Comparison of ENCODE assay signal across 29 cellular contexts in the genomic region with DNA sequence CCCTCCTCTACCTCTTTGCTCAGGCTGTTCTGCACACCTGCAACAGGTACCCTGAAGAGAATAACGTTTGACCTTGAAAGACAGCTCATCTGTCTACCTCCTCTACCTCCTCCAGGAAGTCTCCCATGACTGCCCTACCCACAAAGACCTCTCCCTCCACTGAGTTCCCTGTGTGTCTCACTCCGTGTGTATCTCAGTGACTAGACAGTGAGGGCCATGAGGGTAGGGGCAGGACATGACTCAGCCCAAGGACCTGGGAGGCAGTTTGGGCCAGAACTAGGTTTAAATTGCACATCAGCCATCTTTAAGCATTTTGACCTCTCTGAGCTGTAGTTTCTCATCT.
"Had no signal": no experiment of that assay in that cellular context is flagged by ENCODE, and none has a peak within 500 bp of the region (broad histone marks: within the 10 kb centered on the region; RNA-seq: fewer than 3 reads in every experiment).

No MANE protein-coding gene starts in this region.

- H3K4me3 ChIP-seq: breast epithelium, left ventricle myocardium inferior, lung, neural progenitor cell, right atrium auricular region, smooth muscle cell, suprapubic skin, tibial artery had no signal

- H3K4me1 Mint-ChIP-seq: activated CD4-positive, alpha-beta T cell treated with anti-CD3 and anti-CD28 coated beads, Interleukin-2, amount 10 ng/mL, durations not matched to agents 24 days and 14 days; activated naive CD4-positive, alpha-beta T cell treated with anti-CD3 and anti-CD28 coated beads, Interleukin-2, amount 50 U/mL, for 24 hours; activated T-helper 17 cell treated with anti-CD3 and anti-CD28 coated beads, Interleukin-2, amount 50 U/mL, for 72 hours; central memory CD8-positive, alpha-beta T cell; natural killer cell had no signal

- H3K27me3 ChIP-seq: breast epithelium, neural progenitor cell, right atrium auricular region, suprapubic skin had no signal

- H3K9ac ChIP-seq: neural progenitor cell had no signal

- H3K27me3 Mint-ChIP-seq: activated CD8-positive, alpha-beta T cell treated with anti-CD3 and anti-CD28 coated beads for 36 hours; activated naive CD4-positive, alpha-beta T cell treated with anti-CD3 and anti-CD28 coated beads, Interleukin-2, amount 50 U/mL, for 24 hours; activated T-helper 17 cell treated with anti-CD3 and anti-CD28 coated beads, Interleukin-2, amount 50 U/mL, for 72 hours had no signal

- FAIRE-seq: colon, endometrium, frontal cortex, TTC549, urothelium cell line had no signal

- ATAC-seq: activated CD8-positive, alpha-beta T cell treated with anti-CD3 and anti-CD28 coated beads for 36 hours; activated T-helper 17 cell treated with anti-CD3 and anti-CD28 coated beads, Interleukin-2, amount 50 U/mL, for 72 hours; natural killer cell had no signal

- H3K36me3 ChIP-seq: breast epithelium, left ventricle myocardium inferior, neural progenitor cell, right atrium auricular region, suprapubic skin, tibial artery had no signal

- H3K4me1 ChIP-seq: breast epithelium, left ventricle myocardium inferior, right atrium auricular region, suprapubic skin, tibial artery had no signal

- H3K4me3 Mint-ChIP-seq: activated CD4-positive, alpha-beta T cell treated with anti-CD3 and anti-CD28 coated beads, Interleukin-2, amount 10 ng/mL, durations not matched to agents 24 days and 14 days; activated CD8-positive, alpha-beta T cell treated with anti-CD3 and anti-CD28 coated beads for 36 hours; activated naive CD4-positive, alpha-beta T cell treated with anti-CD3 and anti-CD28 coated beads, Interleukin-2, amount 50 U/mL, for 24 hours; activated T-helper 17 cell treated with anti-CD3 and anti-CD28 coated beads, Interleukin-2, amount 50 U/mL, for 72 hours; central memory CD8-positive, alpha-beta T cell; natural killer cell; neural progenitor cell had no signal

- H3K27ac ChIP-seq: breast epithelium, epithelial cell of prostate, left ventricle myocardium inferior, neural progenitor cell, right atrium auricular region, suprapubic skin, tibial artery, VCaP had no signal

- H3K27ac Mint-ChIP-seq: activated CD4-positive, alpha-beta T cell treated with anti-CD3 and anti-CD28 coated beads, Interleukin-2, amount 10 ng/mL, durations not matched to agents 24 days and 14 days; activated CD8-positive, alpha-beta T cell treated with anti-CD3 and anti-CD28 coated beads for 36 hours; activated naive CD4-positive, alpha-beta T cell treated with anti-CD3 and anti-CD28 coated beads, Interleukin-2, amount 50 U/mL, for 24 hours; activated T-helper 17 cell treated with anti-CD3 and anti-CD28 coated beads, Interleukin-2, amount 50 U/mL, for 72 hours; natural killer cell; neural progenitor cell had no signal

- DNase-seq: activated CD4-positive, alpha-beta T cell treated with anti-CD3 and anti-CD28 coated beads, Interleukin-2, amount 10 ng/mL, durations not matched to agents 24 days and 14 days; activated CD8-positive, alpha-beta T cell treated with anti-CD3 and anti-CD28 coated beads for 36 hours; activated gamma-delta T cell treated with Interleukin-2 at 50 U/mL for 16 hours; activated T-cell treated with anti-CD3 and anti-CD28 coated beads, Interleukin-2, amount 50 U/mL, for 1 hour; dermis blood vessel endothelial cell; effector CD8-positive, alpha-beta T cell; left ventricle myocardium inferior; mesendoderm; stimulated activated CD4-positive, alpha-beta T cell treated with anti-CD3 and anti-CD28 coated beads, Interleukin-15, amount 100 ng/mL, for 24 hours; stimulated activated naive CD4-positive, alpha-beta T cell; T-helper 9 cell had no signal

- H3K4me2 ChIP-seq: neural progenitor cell, smooth muscle cell had no signal

- H2AFZ ChIP-seq: neural progenitor cell had no signal

- H3K36me3 Mint-ChIP-seq: neural progenitor cell had no signal
